ENCODE assay signal across 10 cellular contexts in genomic region chr9:92964981-92965758, GRCh38. TPM values are rescaled to one million over a fixed set of nuclear protein-coding genes. Genes with fewer than 3 reads are reported as not detected.
DNase-seq lines count a peak whose midpoint lies in the region; ATAC-seq and TF ChIP-seq lines count a peak whose summit lies in the region.
"Had no signal": no experiment of that assay in that cellular context is flagged by ENCODE, and none has a peak within 500 bp of the region (broad histone marks: within the 10 kb centered on the region; RNA-seq: fewer than 3 reads in every experiment).

No MANE protein-coding gene starts in this region.

- H3K27me3 ChIP-seq in liver (ENCODE audit: control insufficient read depth in 4 of 4, insufficient read depth in 4 of 4, low read length in 3 of 4) (no peaks in the 10 kb centered on the region), hepatocyte (no peaks in the 10 kb centered on the region)

- peaks cover 63% of the 10 kb centered on the region for H3K4me1 Mint-ChIP-seq in activated CD4-positive, alpha-beta memory T cell treated with anti-CD3 and anti-CD28 coated beads for 36 hours (ENCODE audit: low read depth)

- 76% methylated on average over 22 of the region's 22 CpGs for WGBS in liver
- 80% methylated on average over 22 of the region's 22 CpGs for WGBS in hepatocyte (ENCODE audit: low lambda C conversion rate, missing lambda C conversion rate)

- peak overlapping the region; percentile 100 for H3K27ac Mint-ChIP-seq in activated CD4-positive, alpha-beta memory T cell treated with anti-CD3 and anti-CD28 coated beads for 36 hours

- peaks cover 0 to 4% (median 2%) of the 10 kb centered on the region in 4 donors for H3K4me1 ChIP-seq in liver (ENCODE audit: control insufficient read depth in 4 of 4, insufficient read depth in 4 of 4, low read length in 3 of 4)
- peaks cover 7% of the 10 kb centered on the region for H3K4me1 ChIP-seq in hepatocyte (ENCODE audit: insufficient read depth)

- POLR2A ChIA-PET in activated CD4-positive, alpha-beta memory T cell treated with anti-CD3 and anti-CD28 coated beads for 36 hours (lab: Charles Lee): interaction anchor here (0.8 to 2.4 kb wide), 6 partner anchors 9 to 169 kb away, joined by 3 to 12 read pairs (median 3); partner anchors contain the start of gene NINJ1
- POLR2A ChIA-PET in GM10248 (lab: Yijun Ruan, JAX): interaction anchor here (0.5 kb wide), 1 partner anchor 8 kb away, joined by 10 read pairs; no protein-coding TSS in a partner anchor

- H3K9me3 Mint-ChIP-seq in activated CD4-positive, alpha-beta memory T cell treated with anti-CD3 and anti-CD28 coated beads for 36 hours: peaks cover 13% of the 10 kb centered on the region
- H3K9me3 Mint-ChIP-seq: nephron had no signal

- peak overlapping the region; percentile 57 to 76 for H3K27ac ChIP-seq in liver (ENCODE audit: low read depth in 1 of 2, low read length in 2 of 2)
- H3K27ac ChIP-seq in hepatocyte: no peak overlapping the region

- H3K36me3 ChIP-seq in liver (ENCODE audit: control insufficient read depth in 4 of 4, insufficient read depth in 3 of 4, low read depth in 1 of 4, low read length in 3 of 4) (no peaks in the 10 kb centered on the region), hepatocyte (replicated peaks; ENCODE audit: insufficient read depth, low read depth) (no peaks in the 10 kb centered on the region)

- intact Hi-C loops in activated CD4-positive, alpha-beta memory T cell treated with anti-CD3 and anti-CD28 coated beads for 36 hours (cut with micrococcal nuclease): loop anchor here (1.0 to 5.0 kb wide), 6 partner anchors 11 to 487 kb away; partner anchors contain the start of genes CARD19, FAM120A and FAM120AOS

- H3K4me3 Mint-ChIP-seq in activated CD4-positive, alpha-beta memory T cell treated with anti-CD3 and anti-CD28 coated beads for 36 hours: peak overlapping the region; percentile 96
- H3K4me3 Mint-ChIP-seq: nephron had no signal

- no peaks in the 10 kb centered on the region for H3K27me3 Mint-ChIP-seq in activated CD4-positive, alpha-beta memory T cell treated with anti-CD3 and anti-CD28 coated beads for 36 hours

- TF ChIP-seq RAD21 in liver (IDR thresholded peaks at IDR 0.05): no peak

- no peaks in the 10 kb centered on the region for H3K79me2 ChIP-seq in hepatocyte

- H3K9me3 ChIP-seq in liver (ENCODE audit: control insufficient read depth in 4 of 4, low read length in 3 of 4) (peaks cover 0 to 6% (median 0%) of the 10 kb centered on the region in 4 donors), hepatocyte (ENCODE audit: low read depth) (no peaks in the 10 kb centered on the region)

- TF ChIP-seq CTCF in liver (IDR thresholded peaks at IDR 0.05; ENCODE audit: low read depth, low read length, missing input control): no peak
- TF ChIP-seq CTCF in hepatocyte (IDR thresholded peaks at IDR 0.05; ENCODE audit: poor library complexity): no peak
- TF ChIP-seq CTCF in GM10248 (IDR thresholded peaks at IDR 0.05; ENCODE audit: control extremely low read depth, extremely low read depth, low read depth, missing control alignments): no peak

- ATAC-seq in GM21423 (IDR thresholded peaks at IDR 0.05; ENCODE audit: unreplicated experiment): peak; percentile 30
- no peak for ATAC-seq in HG02623 (IDR thresholded peaks at IDR 0.05; ENCODE audit: unreplicated experiment)

- H3K4me3 ChIP-seq in liver (ENCODE audit: low read depth in 1 of 3, low read length in 3 of 3) (peak overlapping the region in 2 of 3 donors; percentile 16 to 45), hepatocyte (no peak overlapping the region)

- CTCF ChIA-PET in activated CD4-positive, alpha-beta memory T cell treated with anti-CD3 and anti-CD28 coated beads for 36 hours (lab: Charles Lee): interaction anchor here (1.0 to 2.6 kb wide), 3 partner anchors 8 to 144 kb away, joined by 3 to 13 read pairs (median 4); no protein-coding TSS in a partner anchor
- CTCF ChIA-PET in GM10248 (lab: Yijun Ruan, JAX): interaction anchor here (0.7 to 1.4 kb wide), 3 partner anchors 7 to 39 kb away, joined by 3 to 4 read pairs (median 4); no protein-coding TSS in a partner anchor

- H3K9me2 ChIP-seq in hepatocyte (replicated peaks; ENCODE audit: insufficient read depth): no peaks in the 10 kb centered on the region

- H4K20me1 ChIP-seq in hepatocyte (ENCODE audit: insufficient read depth, poor library complexity, severe bottlenecking): no peaks in the 10 kb centered on the region

- no peak overlapping the region for H2AFZ ChIP-seq in hepatocyte

- H3K4me2 ChIP-seq in hepatocyte: no peak overlapping the region

- peak overlapping the region in 1 of 2 donors; percentile 51 for H3K9ac ChIP-seq in liver (ENCODE audit: low read depth in 1 of 2, low read length in 2 of 2)

- DNase-seq in AML-193 (lab: John Stamatoyannopoulos, UW) (peak; percentile 27 to 43), hepatocyte (ENCODE audit: low spot score) (no peak), SW480 (ENCODE audit: low spot score) (no peak), GM10248 (ENCODE audit: extremely low spot score) (no peak)
- peak; percentile 67 for DNase-seq in activated CD4-positive, alpha-beta memory T cell treated with anti-CD3 and anti-CD28 coated beads for 36 hours
- DNase-seq: NCI-H1417 had no signal

- peaks cover 40% of the 10 kb centered on the region for H3K36me3 Mint-ChIP-seq in activated CD4-positive, alpha-beta memory T cell treated with anti-CD3 and anti-CD28 coated beads for 36 hours

TF ChIP-seq in liver, 16 proteins besides CTCF, POLR2A, EP300 and RAD21:
- TF ChIP-seq MAX (IDR thresholded peaks at IDR 0.05) (no peak), HNF4G (IDR thresholded peaks at IDR 0.05) (no peak), REST (IDR thresholded peaks at IDR 0.05) (no peak), NR2F2 (IDR thresholded peaks at IDR 0.05) (no peak), TAF1 (conservative IDR thresholded peaks at IDR 0.05) (no peak), SP1 (IDR thresholded peaks at IDR 0.05) (no peak), JUND (IDR thresholded peaks at IDR 0.05) (no peak), FOXA2 (IDR thresholded peaks at IDR 0.05) (no peak), HNF4A (conservative IDR thresholded peaks at IDR 0.05) (no peak), ATF3 (IDR thresholded peaks at IDR 0.05) (no peak), FOXA1 (IDR thresholded peaks at IDR 0.05) (no peak), ZBTB33 (IDR thresholded peaks at IDR 0.05) (no peak), YY1 (IDR thresholded peaks at IDR 0.05) (no peak), GABPA (IDR thresholded peaks at IDR 0.05 in 1 of 2, conservative IDR thresholded peaks at IDR 0.05 in 1 of 2) (no peak), EGR1 (IDR thresholded peaks at IDR 0.05; ENCODE audit: low read depth in 2 of 2) (no peak), RXRA (IDR thresholded peaks at IDR 0.05) (no peak)

RNA-seq across cellular contexts. Expression of gene FGD3, which starts 17.8 kb away (rescaled TPM):
- total RNA-seq in activated CD4-positive, alpha-beta memory T cell treated with anti-CD3 and anti-CD28 coated beads for 36 hours: 10 to 100 TPM; 41.3 to 47.7 TPM
- 1 to 10 TPM; 5.5 to 6.2 TPM for total RNA-seq in liver
- 1 to 10 TPM; 1.6 to 1.7 TPM for polyA plus RNA-seq in liver
- 5.8 and 6.3 TPM in 2 replicates for total RNA-seq in hepatocyte
- polyA plus RNA-seq in hepatocyte: 4.1 and 6.5 TPM in 2 replicates

Comparison
In these comparisons a context has a peak if more than half of its experiments do, and no peak if none do; other contexts are left out.
1. DNase-seq: peak in AML-193 (2 of 2) and activated CD4-positive, alpha-beta memory T cell treated with anti-CD3 and anti-CD28 coated beads for 36 hours (single experiment); none in hepatocyte (single experiment), SW480 (single experiment) and GM10248 (single experiment).